ENCODE assay signal across 22 cellular contexts in genomic region chr4:139933104-139933503, GRCh38.
"Had no signal": no experiment of that assay in that cellular context is flagged by ENCODE, and none has a peak within 500 bp of the region (broad histone marks: within the 10 kb centered on the region; RNA-seq: fewer than 3 reads in every experiment).

No MANE protein-coding gene starts in this region.

- H3K9me3 Mint-ChIP-seq: memory B cell; natural killer cell treated with Interleukin-12 subunit alpha and Interleukin-12 subunit beta and Interleukin-15 and Interleukin-18, amount 100 ng/mL, for 72 hours; stimulated activated effector memory CD8-positive, alpha-beta T cell treated with anti-CD3 and anti-CD28 coated beads, Interleukin-12 subunit alpha, Interleukin-12 subunit beta, amount 100 ng/mL, for 72 hours had no signal

- ATAC-seq: lower lobe of right lung; natural killer cell treated with Interleukin-12 subunit alpha and Interleukin-12 subunit beta and Interleukin-15 and Interleukin-18, amount 100 ng/mL, for 72 hours; stimulated activated effector memory CD8-positive, alpha-beta T cell treated with anti-CD3 and anti-CD28 coated beads, Interleukin-12 subunit alpha, Interleukin-12 subunit beta, amount 100 ng/mL, for 72 hours; stimulated activated naive CD8-positive, alpha-beta T cell treated with anti-CD3 and anti-CD28 coated beads, Interleukin-15, Interleukin-2, amounts not matched to agents 100 U/mL and 50 U/mL, for 24 hours had no signal

- H3K27me3 ChIP-seq: heart left ventricle, pancreas, suprapubic skin, thyroid gland, upper lobe of left lung, uterus had no signal

- H3K4me3 ChIP-seq: heart left ventricle, lower lobe of right lung, pancreas, smooth muscle cell, suprapubic skin, thyroid gland, upper lobe of left lung, uterus had no signal

- DNase-seq: erythroblast; foreskin melanocyte; heart left ventricle; hippocampal formation; islet precursor cell; lower lobe of right lung; midbrain; occipital lobe; right cardiac atrium; stimulated activated CD4-positive, alpha-beta T cell treated with anti-CD3 and anti-CD28 coated beads, Interleukin-4, amount 100 ng/mL, for 1 hour; stimulated activated CD8-positive, alpha-beta memory T cell treated with anti-CD3 and anti-CD28 coated beads, Interleukin-4, amount 100 ng/mL, for 48 hours; stimulated activated naive CD8-positive, alpha-beta T cell treated with anti-CD3 and anti-CD28 coated beads, Interleukin-15, Interleukin-2, amounts not matched to agents 100 U/mL and 50 U/mL, for 24 hours; thyroid gland; upper lobe of left lung; uterus had no signal

- H3K4me3 Mint-ChIP-seq: memory B cell; natural killer cell treated with Interleukin-12 subunit alpha and Interleukin-12 subunit beta and Interleukin-15 and Interleukin-18, amount 100 ng/mL, for 72 hours; stimulated activated effector memory CD8-positive, alpha-beta T cell treated with anti-CD3 and anti-CD28 coated beads, Interleukin-12 subunit alpha, Interleukin-12 subunit beta, amount 100 ng/mL, for 72 hours had no signal

- H3K36me3 ChIP-seq: heart left ventricle, lower lobe of right lung, pancreas, suprapubic skin, thyroid gland, upper lobe of left lung, uterus had no signal

- H3K27ac Mint-ChIP-seq: memory B cell; natural killer cell treated with Interleukin-12 subunit alpha and Interleukin-12 subunit beta and Interleukin-15 and Interleukin-18, amount 100 ng/mL, for 72 hours; progenitor cell of endocrine pancreas; stimulated activated effector memory CD8-positive, alpha-beta T cell treated with anti-CD3 and anti-CD28 coated beads, Interleukin-12 subunit alpha, Interleukin-12 subunit beta, amount 100 ng/mL, for 72 hours had no signal

- H3K4me1 Mint-ChIP-seq: memory B cell; stimulated activated effector memory CD8-positive, alpha-beta T cell treated with anti-CD3 and anti-CD28 coated beads, Interleukin-12 subunit alpha, Interleukin-12 subunit beta, amount 100 ng/mL, for 72 hours had no signal

- H3K27me3 Mint-ChIP-seq: progenitor cell of endocrine pancreas had no signal

- H3K36me3 Mint-ChIP-seq: memory B cell; natural killer cell treated with Interleukin-12 subunit alpha and Interleukin-12 subunit beta and Interleukin-15 and Interleukin-18, amount 100 ng/mL, for 72 hours; stimulated activated effector memory CD8-positive, alpha-beta T cell treated with anti-CD3 and anti-CD28 coated beads, Interleukin-12 subunit alpha, Interleukin-12 subunit beta, amount 100 ng/mL, for 72 hours had no signal
